ENCODE assay signal across 28 cellular contexts in the genomic region with DNA sequence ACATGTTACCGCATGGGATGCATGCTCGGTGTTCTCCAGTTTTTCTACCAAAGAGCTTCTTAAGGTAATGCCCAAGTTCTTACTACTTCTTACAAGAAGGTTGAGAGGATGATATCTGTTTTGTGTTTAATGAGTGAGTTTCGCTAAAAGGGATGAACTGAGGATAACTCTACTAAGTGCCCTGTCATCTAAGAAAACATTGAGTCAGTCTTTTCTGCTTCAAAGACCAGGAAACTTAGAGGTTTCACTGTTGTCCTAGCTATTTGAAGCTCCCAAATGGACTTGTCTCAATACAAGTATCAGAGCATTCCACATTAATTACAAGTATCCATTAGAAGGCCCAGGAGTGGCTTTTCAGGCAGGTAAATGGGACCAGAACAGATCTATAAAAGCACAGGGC.
"Had no signal": no experiment of that assay in that cellular context is flagged by ENCODE, and none has a peak within 500 bp of the region (broad histone marks: within the 10 kb centered on the region; RNA-seq: fewer than 3 reads in every experiment).

No MANE protein-coding gene starts in this region.

- H3K9me3 ChIP-seq: ascending aorta had no signal

- FAIRE-seq: bronchial epithelial cell, frontal cortex had no signal

- H3K9me3 Mint-ChIP-seq: activated CD4-positive, alpha-beta memory T cell treated with anti-CD3 and anti-CD28 coated beads, Interleukin-2, amount 10 ng/mL, durations not matched to agents 7 days and 5 days; activated CD4-positive, alpha-beta T cell treated with anti-CD3 and anti-CD28 coated beads, Interleukin-2, amount 10 ng/mL, durations not matched to agents 7 days and 5 days; activated naive CD4-positive, alpha-beta T cell treated with anti-CD3 and anti-CD28 coated beads, Interleukin-2, amount 10 ng/mL, durations not matched to agents 7 days and 5 days; activated naive CD4-positive, alpha-beta T cell treated with anti-CD3 and anti-CD28 coated beads, Interleukin-2, amount 50 U/mL, for 72 hours; activated naive CD8-positive, alpha-beta T cell treated with anti-CD3 and anti-CD28 coated beads, Interleukin-2, amount 10 ng/mL, durations not matched to agents 7 days and 5 days; activated T-cell treated with anti-CD3 and anti-CD28 coated beads, Interleukin-2, amount 50 U/mL, for 24 hours; activated T-cell treated with anti-CD3 and anti-CD28 coated beads, Interleukin-2, amount 50 U/mL, for 72 hours; central memory CD8-positive, alpha-beta T cell; dendritic cell treated with granulocyte-macrophage colony-stimulating factor and Interleukin-4, amounts not matched to agents 40 ng/mL and 50 ng/mL, for 4 days; endodermal cell had no signal

- H3K27me3 Mint-ChIP-seq: activated CD4-positive, alpha-beta memory T cell treated with anti-CD3 and anti-CD28 coated beads, Interleukin-2, amount 10 ng/mL, durations not matched to agents 7 days and 5 days; activated naive CD4-positive, alpha-beta T cell treated with anti-CD3 and anti-CD28 coated beads, Interleukin-2, amount 10 ng/mL, durations not matched to agents 7 days and 5 days; activated naive CD8-positive, alpha-beta T cell treated with anti-CD3 and anti-CD28 coated beads, Interleukin-2, amount 10 ng/mL, durations not matched to agents 7 days and 5 days; activated T-cell treated with anti-CD3 and anti-CD28 coated beads, Interleukin-2, amount 50 U/mL, for 24 hours; central memory CD8-positive, alpha-beta T cell; dendritic cell treated with granulocyte-macrophage colony-stimulating factor and Interleukin-4, amounts not matched to agents 40 ng/mL and 50 ng/mL, for 4 days had no signal

- H3K27me3 ChIP-seq: ascending aorta, brain microvascular endothelial cell, dorsolateral prefrontal cortex had no signal

- H3K27ac Mint-ChIP-seq: activated CD4-positive, alpha-beta memory T cell treated with anti-CD3 and anti-CD28 coated beads, Interleukin-2, amount 10 ng/mL, durations not matched to agents 7 days and 5 days; activated CD4-positive, alpha-beta T cell treated with anti-CD3 and anti-CD28 coated beads, Interleukin-2, amount 10 ng/mL, durations not matched to agents 7 days and 5 days; activated naive CD4-positive, alpha-beta T cell treated with anti-CD3 and anti-CD28 coated beads, Interleukin-2, amount 10 ng/mL, durations not matched to agents 7 days and 5 days; activated naive CD4-positive, alpha-beta T cell treated with anti-CD3 and anti-CD28 coated beads, Interleukin-2, amount 50 U/mL, for 72 hours; activated naive CD8-positive, alpha-beta T cell treated with anti-CD3 and anti-CD28 coated beads, Interleukin-2, amount 10 ng/mL, durations not matched to agents 7 days and 5 days; activated T-cell treated with anti-CD3 and anti-CD28 coated beads, Interleukin-2, amount 50 U/mL, for 24 hours; activated T-cell treated with anti-CD3 and anti-CD28 coated beads, Interleukin-2, amount 50 U/mL, for 72 hours; dendritic cell treated with granulocyte-macrophage colony-stimulating factor and Interleukin-4, amounts not matched to agents 40 ng/mL and 50 ng/mL, for 4 days; endodermal cell had no signal

- H3K36me3 Mint-ChIP-seq: activated naive CD4-positive, alpha-beta T cell treated with anti-CD3 and anti-CD28 coated beads, Interleukin-2, amount 10 ng/mL, durations not matched to agents 7 days and 5 days; activated naive CD4-positive, alpha-beta T cell treated with anti-CD3 and anti-CD28 coated beads, Interleukin-2, amount 50 U/mL, for 72 hours; activated naive CD8-positive, alpha-beta T cell treated with anti-CD3 and anti-CD28 coated beads, Interleukin-2, amount 10 ng/mL, durations not matched to agents 7 days and 5 days had no signal

- H3K4me3 Mint-ChIP-seq: activated CD4-positive, alpha-beta memory T cell treated with anti-CD3 and anti-CD28 coated beads, Interleukin-2, amount 10 ng/mL, durations not matched to agents 7 days and 5 days; activated CD4-positive, alpha-beta T cell treated with anti-CD3 and anti-CD28 coated beads, Interleukin-2, amount 10 ng/mL, durations not matched to agents 7 days and 5 days; activated naive CD4-positive, alpha-beta T cell treated with anti-CD3 and anti-CD28 coated beads, Interleukin-2, amount 10 ng/mL, durations not matched to agents 7 days and 5 days; activated naive CD8-positive, alpha-beta T cell treated with anti-CD3 and anti-CD28 coated beads, Interleukin-2, amount 10 ng/mL, durations not matched to agents 7 days and 5 days; activated T-cell treated with anti-CD3 and anti-CD28 coated beads, Interleukin-2, amount 50 U/mL, for 24 hours; activated T-cell treated with anti-CD3 and anti-CD28 coated beads, Interleukin-2, amount 50 U/mL, for 72 hours; central memory CD8-positive, alpha-beta T cell; dendritic cell treated with granulocyte-macrophage colony-stimulating factor and Interleukin-4, amounts not matched to agents 40 ng/mL and 50 ng/mL, for 4 days; endodermal cell had no signal

- H3K27ac ChIP-seq: ascending aorta, brain microvascular endothelial cell, coronary artery, dorsolateral prefrontal cortex had no signal

- H3K4me1 Mint-ChIP-seq: activated CD4-positive, alpha-beta memory T cell treated with anti-CD3 and anti-CD28 coated beads, Interleukin-2, amount 10 ng/mL, durations not matched to agents 7 days and 5 days; activated CD4-positive, alpha-beta T cell treated with anti-CD3 and anti-CD28 coated beads, Interleukin-2, amount 10 ng/mL, durations not matched to agents 7 days and 5 days; activated naive CD4-positive, alpha-beta T cell treated with anti-CD3 and anti-CD28 coated beads, Interleukin-2, amount 10 ng/mL, durations not matched to agents 7 days and 5 days; activated naive CD8-positive, alpha-beta T cell treated with anti-CD3 and anti-CD28 coated beads, Interleukin-2, amount 10 ng/mL, durations not matched to agents 7 days and 5 days; central memory CD8-positive, alpha-beta T cell had no signal

- H3K36me3 ChIP-seq: ascending aorta, brain microvascular endothelial cell had no signal

- H3K4me3 ChIP-seq: ascending aorta, coronary artery, dorsolateral prefrontal cortex had no signal

- DNase-seq: activated CD4-positive, alpha-beta memory T cell treated with anti-CD3 and anti-CD28 coated beads, Interleukin-2, amount 10 ng/mL, durations not matched to agents 7 days and 5 days; activated CD4-positive, alpha-beta T cell treated with anti-CD3 and anti-CD28 coated beads for 4 hours; activated CD4-positive, alpha-beta T cell treated with anti-CD3 and anti-CD28 coated beads, Interleukin-2, amount 10 ng/mL, durations not matched to agents 7 days and 5 days; activated CD4-positive, alpha-beta T cell treated with anti-CD3 and anti-CD28 coated beads, Interleukin-2, amount 50 U/mL, for 4 hours; activated CD4-positive, CD25-positive, alpha-beta regulatory T cell; activated CD4-positive, CD25-positive, alpha-beta regulatory T cell treated with anti-CD3 and anti-CD28 coated beads, Interleukin-2, amount 50 U/mL, for 72 hours; activated CD8-positive, alpha-beta memory T cell treated with anti-CD3 and anti-CD28 coated beads, Interleukin-2, amount 50 U/mL, for 48 hours; activated gamma-delta T cell; activated naive CD4-positive, alpha-beta T cell; activated naive CD4-positive, alpha-beta T cell treated with anti-CD3 and anti-CD28 coated beads, Interleukin-2, amount 10 ng/mL, durations not matched to agents 7 days and 5 days; activated naive CD8-positive, alpha-beta T cell treated with anti-CD3 and anti-CD28 coated beads, Interleukin-2, amount 10 ng/mL, durations not matched to agents 7 days and 5 days; activated T-cell treated with anti-CD3 and anti-CD28 coated beads for 4 hours; activated T-cell treated with anti-CD3 and anti-CD28 coated beads, Interleukin-2, amount 50 U/mL, for 24 hours; activated T-cell treated with anti-CD3 and anti-CD28 coated beads, Interleukin-2, amount 50 U/mL, for 72 hours; brain microvascular endothelial cell; dorsolateral prefrontal cortex; effector memory CD4-positive, alpha-beta T cell; endodermal cell; foreskin fibroblast; glutamatergic neuron; T-helper 2 cell had no signal
